Comparison of ENCODE assay signal across 8 cellular contexts in the genomic region with DNA sequence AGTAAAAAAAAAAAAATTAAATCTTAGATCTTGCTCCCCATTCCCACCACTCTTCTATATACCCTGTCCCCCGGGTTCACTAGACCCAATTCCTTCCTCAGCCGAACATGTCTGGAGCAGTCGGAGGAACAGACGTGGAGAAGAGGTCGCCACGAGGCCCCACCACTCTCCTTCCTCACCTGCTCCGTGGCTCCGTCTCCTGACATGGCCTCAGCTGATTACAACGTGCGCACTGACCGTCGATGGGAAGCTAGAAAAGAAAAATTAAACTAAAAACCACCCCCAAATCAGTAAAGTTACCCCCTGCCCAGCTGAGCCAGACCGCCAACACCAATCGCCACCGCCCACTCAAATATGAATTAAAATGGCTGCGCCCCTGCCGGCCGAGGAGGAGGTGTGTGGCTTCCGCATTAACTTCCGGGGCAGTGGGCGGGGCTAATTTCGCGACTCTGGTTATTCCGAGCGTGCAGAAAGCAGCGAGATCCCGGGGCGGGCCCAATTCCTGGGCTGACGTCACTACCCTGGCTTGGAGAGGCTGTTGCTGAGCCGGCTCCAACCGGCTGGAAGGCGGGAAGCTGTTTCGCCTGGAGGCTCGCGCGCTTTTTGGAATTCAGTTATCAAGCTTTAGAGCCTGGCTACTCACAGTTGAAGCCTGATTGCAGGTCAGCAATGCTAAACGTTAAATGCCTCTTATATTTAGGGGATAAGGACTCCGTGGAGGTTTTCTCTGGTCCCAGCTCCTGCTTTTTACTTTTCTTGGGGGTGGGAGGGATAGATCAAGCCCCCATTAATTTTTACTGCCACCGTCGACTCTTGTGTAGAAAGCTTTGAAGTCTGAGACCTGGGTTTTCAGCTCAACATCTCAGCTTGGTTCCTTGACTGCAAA. TPM values are rescaled to one million over a fixed set of nuclear protein-coding genes. Genes with fewer than 3 reads are reported as not detected.
A peak's percentile ranks its signal among the peaks of the same experiment; 100 is the strongest.
DNase-seq lines count a peak whose midpoint lies in the region; ATAC-seq, FAIRE-seq and TF ChIP-seq lines count a peak whose summit lies in the region.

CSTF3 (minus strand) TSS at position 361 of the 886 bp plus-strand sequence; CDS start at position 206, 155 bp downstream.

- no peaks in the 10 kb centered on the region for H3K9me3 Mint-ChIP-seq in T-cell

- H3K4me1 ChIP-seq in cardiac muscle cell (ENCODE audit: low read depth) (peaks cover 12% of the 10 kb centered on the region), parathyroid adenoma (no peaks in the 10 kb centered on the region), tibial nerve (peaks cover 0 to 45% (median 11%) of the 10 kb centered on the region in 4 donors)

- peak within 1 kb of the TSS; percentile 87 for H2AFZ ChIP-seq in parathyroid adenoma

- peaks cover 45 to 66% (median 55%) of the 10 kb centered on the region in 3 donors for H3K4me1 Mint-ChIP-seq in T-cell

- WGBS in adipose tissue, 3 donors = 1 to 2% (median 1%) methylated on average over 40 of the region's 40 CpGs
- 1% methylated on average over 40 of the region's 40 CpGs for WGBS in tibial nerve, 2 donors

- H3K27me3 Mint-ChIP-seq in T-cell = no peaks in the 10 kb centered on the region

- TF ChIP-seq POLR2A in GM12891 (IDR thresholded peaks at IDR 0.05; ENCODE audit: low read depth, low read length) = peak; percentile 76; the same call in 1 of the 2 replicates
- TF ChIP-seq POLR2A in tibial nerve (IDR thresholded peaks at IDR 0.05) = peak; percentile 38 to 80

- peak; percentile 85 for FAIRE-seq in GM12891 (lab: Jason Lieb, UNC)

- H3K27ac Mint-ChIP-seq in T-cell = peak within 1 kb of the TSS; percentile 95 to 96

- H3K36me3 Mint-ChIP-seq in T-cell = peaks cover 10% of the 10 kb centered on the region

- TF ChIP-seq EP300 in tibial nerve (IDR thresholded peaks at IDR 0.05) = peak; percentile 92 to 93

- DNase-seq in GM12891 (ENCODE audit: insufficient read length, low spot score) (peak; percentile 74), NCI-H1436 treated with DMSO at 0.1 percent for 48 hours (lab: John Stamatoyannopoulos, UW) (peak; percentile 84), T-cell (peak; percentile 83 to 98 (median 92)), cardiac muscle cell (ENCODE audit: low read depth in 1 of 2, low spot score in 1 of 2) (peak; percentile 99 to 100), tibial nerve (ENCODE audit: low spot score in 2 of 2) (peak; percentile 100)

- no peak within 1 kb of the TSS for H3K9ac ChIP-seq in parathyroid adenoma

- H3K27me3 ChIP-seq in cardiac muscle cell (no peaks in the 10 kb centered on the region), parathyroid adenoma (ENCODE audit: control insufficient read depth, insufficient read depth, low read length) (no peaks in the 10 kb centered on the region), tibial nerve (no peaks in the 10 kb centered on the region)

- H3K79me2 ChIP-seq in parathyroid adenoma = peaks cover 16% of the 10 kb centered on the region

- CTCF ChIA-PET in T-cell (lab: Charles Lee) = interaction anchor here (0.8 to 1.5 kb wide), 7 partner anchors 10 to 919 kb away, joined by 3 to 5 read pairs (median 3); no protein-coding TSS in a partner anchor

- ATAC-seq in HG02840 (IDR thresholded peaks at IDR 0.05; ENCODE audit: low FRiP score, unreplicated experiment) (peak; percentile 83), T-cell (replicated peaks in 1 of 4) (peak; percentile 97 to 98 (median 97))

- H3K36me3 ChIP-seq in cardiac muscle cell (no peaks in the 10 kb centered on the region), parathyroid adenoma (ENCODE audit: control insufficient read depth, insufficient read depth, low read length) (no peaks in the 10 kb centered on the region), tibial nerve (no peaks in the 10 kb centered on the region)

- H3K27ac ChIP-seq in adipose tissue (ENCODE audit: low read depth, low read length) (no peak within 1 kb of the TSS), cardiac muscle cell (peak within 1 kb of the TSS; percentile 84), parathyroid adenoma (peak within 1 kb of the TSS; percentile 66), tibial nerve (peak within 1 kb of the TSS; percentile 70 to 93 (median 86))

- H3K4me3 ChIP-seq in cardiac muscle cell (peak within 1 kb of the TSS; percentile 94), parathyroid adenoma (ENCODE audit: low read depth, low read length) (peak within 1 kb of the TSS; percentile 90), tibial nerve (peak within 1 kb of the TSS; percentile 62 to 86 (median 70))

- H3K9me3 ChIP-seq in cardiac muscle cell (ENCODE audit: low read depth) (no peaks in the 10 kb centered on the region), parathyroid adenoma (ENCODE audit: control insufficient read depth, low read length) (no peaks in the 10 kb centered on the region), tibial nerve (no peaks in the 10 kb centered on the region)

- peak within 1 kb of the TSS; percentile 81 for H3K4me2 ChIP-seq in parathyroid adenoma (ENCODE audit: low read length)

- H3K4me3 Mint-ChIP-seq in T-cell = peak within 1 kb of the TSS; percentile 97 to 99 (median 98)

- peak; percentile 31 for TF ChIP-seq CTCF in cardiac muscle cell (IDR thresholded peaks at IDR 0.05; ENCODE audit: low read depth, low read length)
- TF ChIP-seq CTCF in parathyroid adenoma (IDR thresholded peaks at IDR 0.05) = peak; percentile 48
- TF ChIP-seq CTCF in tibial nerve (IDR thresholded peaks at IDR 0.05) = peak; percentile 27 to 92 (median 73)

- POLR2A ChIA-PET in T-cell (lab: Charles Lee) = interaction anchor here in 1 of 2 donors (0.6 kb wide), 1 partner anchor 575 kb away, joined by 4 read pairs; no protein-coding TSS in a partner anchor

TF ChIP-seq in GM12891, 5 proteins besides CTCF, POLR2A, EP300 and RAD21:
- TF ChIP-seq POU2F2 (IDR thresholded peaks at IDR 0.05; ENCODE audit: low read depth, low read length) = no peak
- peak; percentile 71 for TF ChIP-seq POLR2AphosphoS5 (IDR thresholded peaks at IDR 0.05; ENCODE audit: low read depth, low read length)
- TF ChIP-seq PAX5 (IDR thresholded peaks at IDR 0.05; ENCODE audit: insufficient read depth, low read length, severe bottlenecking) = no peak
- peak; percentile 93 for TF ChIP-seq TAF1 (IDR thresholded peaks at IDR 0.05; ENCODE audit: low read depth, low read length)
- 0 out of 2 replicates have a peak, but pooled peaks have one; percentile 0 for TF ChIP-seq SPI1 (IDR thresholded peaks at IDR 0.05; ENCODE audit: low read depth, low read length)

RNA-seq across cellular contexts. Expression of gene CSTF3, which starts in this region (rescaled TPM):
- 39.4 TPM for polyA plus RNA-seq in GM12891 (2012; ENCODE audit: low read depth, missing spikeins)
- total RNA-seq in T-cell (10 to 100 TPM; 17.3 to 27.1 (median 24.9) TPM), cardiac muscle cell (23.0 and 25.8 TPM in 2 replicates), tibial nerve (10 to 100 TPM in 3 of 4 donors, 1 to 10 TPM in 1; 8.0 to 21.0 (median 12.5) TPM)
- polyA plus RNA-seq in adipose tissue (10 to 100 TPM in 2 of 3 donors, 1 to 10 TPM in 1; 6.9 to 13.2 (median 11.7) TPM), cardiac muscle cell (74.4 and 75.5 TPM in 2 replicates)
